ENCODE assay signal across 26 cellular contexts in the genomic region with DNA sequence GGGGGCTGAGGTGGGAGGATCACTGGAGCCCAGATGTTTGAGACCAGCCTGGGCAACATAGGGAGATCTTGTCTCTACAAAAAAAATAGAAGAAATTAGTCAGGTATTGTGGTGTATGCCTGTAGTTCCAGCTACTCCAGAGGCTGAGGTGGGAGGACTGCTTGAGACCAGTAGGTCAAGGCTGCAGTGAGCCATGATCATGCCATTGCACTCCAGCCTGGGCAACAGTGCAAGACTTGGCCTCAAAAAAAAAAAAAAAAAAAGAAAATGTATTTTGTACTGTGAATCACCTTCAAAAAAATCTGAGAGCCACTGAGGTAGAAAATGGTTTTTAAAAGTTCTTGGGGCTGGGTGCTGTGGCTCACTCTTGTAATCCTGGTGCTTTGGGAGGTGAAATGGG.
"Had no signal": no experiment of that assay in that cellular context is flagged by ENCODE, and none has a peak within 500 bp of the region (broad histone marks: within the 10 kb centered on the region; RNA-seq: fewer than 3 reads in every experiment).

No MANE protein-coding gene starts in this region.

- H3K9me3 ChIP-seq: breast epithelium had no signal

- H3K4me3 ChIP-seq: breast epithelium, K562 had no signal

- H3K27me3 Mint-ChIP-seq: activated CD4-positive, alpha-beta T cell treated with anti-CD3 and anti-CD28 coated beads, Interleukin-2, amount 10 ng/mL, durations not matched to agents 24 days and 14 days; activated CD8-positive, alpha-beta memory T cell treated with anti-CD3 and anti-CD28 coated beads, Interleukin-2, amount 10 ng/mL, durations not matched to agents 7 days and 5 days; T-helper 17 cell had no signal

- DNase-seq: activated CD4-positive, alpha-beta T cell treated with anti-CD3 and anti-CD28 coated beads, Interleukin-2, amount 10 ng/mL, durations not matched to agents 24 days and 14 days; activated CD4-positive, alpha-beta T cell treated with anti-CD3 and anti-CD28 coated beads, Interleukin-2, amount 50 U/mL, for 48 hours; activated CD4-positive, CD25-positive, alpha-beta regulatory T cell treated with anti-CD3 and anti-CD28 coated beads, Interleukin-2, amount 50 U/mL, for 72 hours; activated CD8-positive, alpha-beta memory T cell treated with anti-CD3 and anti-CD28 coated beads, Interleukin-2, amount 10 ng/mL, durations not matched to agents 7 days and 5 days; activated gamma-delta T cell treated with Interleukin-2 at 50 U/mL for 16 hours; activated naive CD4-positive, alpha-beta T cell treated with anti-CD3 and anti-CD28 coated beads, Interleukin-2, amount 50 U/mL, for 16 hours; activated T-cell treated with anti-CD3 and anti-CD28 coated beads, Interleukin-2, amount 50 U/mL, for 4 hours; aorta; caudate nucleus; Karpas-422; NCI-H1105 treated with DMSO at 0.1 percent for 48 hours; NCI-H1436 treated with DMSO at 0.1 percent for 48 hours; NCI-H187; NCI-H2081; NCI-H2171; NCI-H2227 treated with DMSO at 0.1 percent for 48 hours; NCI-H446 treated with DMSO at 0.1 percent for 48 hours; NCI-H524 treated with DMSO at 0.1 percent for 48 hours; NCI-H82; SIG-M5; T-helper 17 cell; T-helper 9 cell had no signal

- H3K9me3 Mint-ChIP-seq: activated CD4-positive, alpha-beta T cell treated with anti-CD3 and anti-CD28 coated beads, Interleukin-2, amount 10 ng/mL, durations not matched to agents 24 days and 14 days; activated T-cell treated with anti-CD3 and anti-CD28 coated beads, Interleukin-2, amount 50 U/mL, for 4 hours; activated T-helper 2 cell treated with anti-CD3 and anti-CD28 coated beads, Interferon-gamma antibody, Interleukin-2, Interleukin-4, amounts not matched to agents 10 μg/mL and 5 μg/mL and 100 μg/mL, durations not matched to agents 14 hours and 24 hours and 36 hours; WTC11 had no signal

- H3K4me3 Mint-ChIP-seq: activated CD4-positive, alpha-beta T cell treated with anti-CD3 and anti-CD28 coated beads, Interleukin-2, amount 10 ng/mL, durations not matched to agents 24 days and 14 days; activated CD8-positive, alpha-beta memory T cell treated with anti-CD3 and anti-CD28 coated beads, Interleukin-2, amount 10 ng/mL, durations not matched to agents 7 days and 5 days; activated T-cell treated with anti-CD3 and anti-CD28 coated beads, Interleukin-2, amount 50 U/mL, for 4 hours; WTC11 had no signal

- H3K27me3 ChIP-seq: breast epithelium had no signal

- ATAC-seq: activated CD8-positive, alpha-beta memory T cell treated with anti-CD3 and anti-CD28 coated beads, Interleukin-2, amount 10 ng/mL, durations not matched to agents 7 days and 5 days; activated T-cell treated with anti-CD3 and anti-CD28 coated beads, Interleukin-2, amount 50 U/mL, for 4 hours; K562; T-helper 17 cell; WTC11 had no signal

- H3K27ac ChIP-seq: breast epithelium had no signal

- H3K36me3 ChIP-seq: breast epithelium had no signal

- H3K4me1 ChIP-seq: breast epithelium had no signal

- H3K27ac Mint-ChIP-seq: activated CD4-positive, alpha-beta T cell treated with anti-CD3 and anti-CD28 coated beads, Interleukin-2, amount 10 ng/mL, durations not matched to agents 24 days and 14 days; activated CD8-positive, alpha-beta memory T cell treated with anti-CD3 and anti-CD28 coated beads, Interleukin-2, amount 10 ng/mL, durations not matched to agents 7 days and 5 days; activated T-helper 2 cell treated with anti-CD3 and anti-CD28 coated beads, Interferon-gamma antibody, Interleukin-2, Interleukin-4, amounts not matched to agents 10 μg/mL and 5 μg/mL and 100 μg/mL, durations not matched to agents 14 hours and 24 hours and 36 hours had no signal
